Comparison of ENCODE assay signal across 8 cellular contexts in genomic region chr1:27527223-27527856, GRCh38. TPM values are rescaled to one million over a fixed set of nuclear protein-coding genes. Genes with fewer than 3 reads are reported as not detected.
DNase-seq lines count a peak whose midpoint lies in the region; ATAC-seq and TF ChIP-seq lines count a peak whose summit lies in the region.

No MANE protein-coding gene starts in this region.

- no peaks in the 10 kb centered on the region for H4K20me1 ChIP-seq in neural cell (ENCODE audit: insufficient read depth)

- no peaks in the 10 kb centered on the region for H3K27me3 ChIP-seq in esophagus muscularis mucosa
- no peaks in the 10 kb centered on the region for H3K27me3 ChIP-seq in neural cell (ENCODE audit: insufficient read depth, low read depth, low read length)

- no peaks in the 10 kb centered on the region for H3K9me2 ChIP-seq in neural cell (ENCODE audit: insufficient read depth, low read length)

- H3K36me3 ChIP-seq in esophagus muscularis mucosa (peaks cover 0 to 4% (median 2%) of the 10 kb centered on the region in 4 donors), neural cell (ENCODE audit: insufficient read depth, low read length) (no peaks in the 10 kb centered on the region)

- WGBS in esophagus muscularis mucosa = 28% methylated on average over 11 of the region's 21 CpGs

- no peak for TF ChIP-seq RAD21 in neural cell (conservative IDR thresholded peaks at IDR 0.05)

- H3K27ac ChIP-seq in VCaP (peak overlapping the region; percentile 97), esophagus muscularis mucosa (replicated peaks in 1 of 4) (peak overlapping the region; percentile 92 to 97 (median 96)), neural cell (ENCODE audit: low read length) (peak overlapping the region; percentile 87)

- no peaks in the 10 kb centered on the region for H3K79me2 ChIP-seq in neural cell (replicated peaks; ENCODE audit: insufficient read depth, low read length)

- no peak for ATAC-seq in HG02885 (IDR thresholded peaks at IDR 0.05; ENCODE audit: poor library complexity, unreplicated experiment)

- TF ChIP-seq POLR2A in esophagus muscularis mucosa (IDR thresholded peaks at IDR 0.05; ENCODE audit: low read depth) = no peak

- TF ChIP-seq EP300 in esophagus muscularis mucosa (IDR thresholded peaks at IDR 0.05) (no peak), neural cell (conservative IDR thresholded peaks at IDR 0.05; ENCODE audit: poor library complexity, severe bottlenecking) (peak; percentile 68)

- H3K4me2 ChIP-seq in neural cell (ENCODE audit: low read length) = peak overlapping the region; percentile 2

- H3K4me1 ChIP-seq in esophagus muscularis mucosa = peaks cover 71 to 80% (median 78%) of the 10 kb centered on the region in 4 donors

- H3F3A ChIP-seq in neural cell (ENCODE audit: insufficient read depth, low read length, poor library complexity, severe bottlenecking) = peaks cover 4% of the 10 kb centered on the region

- H2AFZ ChIP-seq in neural cell (ENCODE audit: low read depth, low read length) = no peak overlapping the region

- no peaks in the 10 kb centered on the region for H3K9me3 ChIP-seq in esophagus muscularis mucosa
- no peaks in the 10 kb centered on the region for H3K9me3 ChIP-seq in neural cell (ENCODE audit: low read length)

- peak; percentile 33 for DNase-seq in EH (ENCODE audit: low read depth)
- DNase-seq in NCI-H1694 treated with DMSO at 0.1 percent for 48 hours (lab: John Stamatoyannopoulos, UW) = peak; percentile 83
- DNase-seq in esophagus muscularis mucosa (ENCODE audit: extremely low spot score) = no peak
- DNase-seq in amniotic stem cell (lab: John Stamatoyannopoulos, UW) = no peak
- no peak for DNase-seq in dedifferentiated amniotic fluid mesenchymal stem cell (ENCODE audit: extremely low spot score)

- intact Hi-C loops in esophagus muscularis mucosa (cut with DNase I) = no loop called here

- H3K9ac ChIP-seq in neural cell (ENCODE audit: low read length) = peak overlapping the region; percentile 65

- H3K4me3 ChIP-seq in esophagus muscularis mucosa = peak overlapping the region; percentile 52 to 59 (median 56)
- peak overlapping the region; percentile 54 for H3K4me3 ChIP-seq in neural cell (ENCODE audit: low read length)

- TF ChIP-seq CTCF in VCaP (conservative IDR thresholded peaks at IDR 0.05) (no peak), esophagus muscularis mucosa (IDR thresholded peaks at IDR 0.05) (no peak), neural cell (IDR thresholded peaks at IDR 0.05; ENCODE audit: poor library complexity, severe bottlenecking) (no peak)

TF ChIP-seq in neural cell, 6 proteins besides CTCF, POLR2A, EP300 and RAD21:
- TF ChIP-seq SMC3 (conservative IDR thresholded peaks at IDR 0.05; ENCODE audit: poor library complexity) (no peak), EZH2 (IDR thresholded peaks at IDR 0.05; ENCODE audit: borderline replicate concordance, insufficient read depth, low read length, poor library complexity, severe bottlenecking) (no peak), MXI1 (conservative IDR thresholded peaks at IDR 0.05; ENCODE audit: poor library complexity, severe bottlenecking) (peak; percentile 21), POLR2AphosphoS5 (IDR thresholded peaks at IDR 0.05) (peak; percentile 69), TAF1 (IDR thresholded peaks at IDR 0.05; ENCODE audit: low read depth) (no peak)

RNA-seq across cellular contexts. Expression of gene WASF2, which starts 37.4 kb away (rescaled TPM):
- total RNA-seq in esophagus muscularis mucosa = 100 to 1,000 TPM in 2 of 4 donors, 10 to 100 TPM in 2; 78.5 to 141 (median 101) TPM
- polyA plus RNA-seq in neural cell = 2.5 and 3.3 TPM in 2 replicates
- 7.5 and 9.3 TPM in 2 replicates for polyA minus RNA-seq in neural cell

Comparison
In these comparisons a context has a peak if more than half of its experiments do, and no peak if none do; other contexts are left out.
1. DNase-seq: peak in EH (single experiment) and NCI-H1694 treated with DMSO at 0.1 percent for 48 hours (single experiment); none in esophagus muscularis mucosa (single experiment), amniotic stem cell (single experiment) and dedifferentiated amniotic fluid mesenchymal stem cell (single experiment).
2. Peak in every context shown above with its lines, with median percentiles within 50 percentile points of each other: H3K27ac ChIP-seq.